19 cellular contexts compared by ENCODE assay signal in the genomic region with DNA sequence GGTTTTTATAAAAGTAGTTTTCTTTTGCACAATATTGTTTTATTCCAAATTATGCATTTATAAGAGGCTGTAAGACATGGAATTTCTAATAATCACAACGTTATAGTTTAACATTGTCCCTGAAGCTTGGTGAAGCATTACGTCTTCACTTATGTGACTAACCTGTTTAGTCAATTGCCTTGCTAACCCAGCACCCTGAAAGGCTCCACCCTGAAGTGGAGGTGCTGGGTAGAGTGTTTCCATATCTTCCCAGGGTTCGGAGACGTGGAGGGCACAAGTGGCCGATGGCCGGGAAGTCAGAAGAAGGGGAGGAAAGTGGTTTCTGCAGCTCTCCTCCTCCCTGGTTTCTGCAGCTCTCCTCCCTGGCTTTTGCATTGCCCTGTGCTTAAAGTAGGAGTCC.
DNase-seq lines count a peak whose midpoint lies in the region; ATAC-seq, FAIRE-seq and TF ChIP-seq lines count a peak whose summit lies in the region.
"Had no signal": no experiment of that assay in that cellular context is flagged by ENCODE, and none has a peak within 500 bp of the region (broad histone marks: within the 10 kb centered on the region; RNA-seq: fewer than 3 reads in every experiment).

No MANE protein-coding gene starts in this region.

- CTCF ChIA-PET in Calu3 (lab: Charles Lee) (no interaction called here), Panc1 (lab: Charles Lee) (no interaction called here), endothelial cell of umbilical vein (lab: Charles Lee) (interaction anchor here (0.7 to 2.1 kb wide), 7 partner anchors 13 to 83 kb away, joined by 3 to 7 read pairs (median 4); a partner anchor contains a TSS)

- no peak for DNase-seq in Calu3
- DNase-seq in Panc1 (ENCODE audit: low read depth, low spot score), result no peak
- DNase-seq in endothelial cell of umbilical vein (ENCODE audit: low read depth, low spot score), result no peak
- no peak for DNase-seq in psoas muscle
- no peak for DNase-seq in small intestine
- DNase-seq: CD4-positive, alpha-beta T cell; GF-D8; Karpas-422; MG63; NCI-H1048; NCI-H1436; NCI-H1930; NCI-H226; NCI-H526; PC-3 had no signal

- H3K4me3 Mint-ChIP-seq in Calu3 (ENCODE audit: low read depth, unreplicated experiment), result peak overlapping the region; percentile 52
- H3K4me3 Mint-ChIP-seq: CD4-positive, alpha-beta T cell had no signal

- H3K27ac ChIP-seq in Panc1 (ENCODE audit: low read length), result peak overlapping the region; percentile 96
- peak overlapping the region; percentile 54 for H3K27ac ChIP-seq in endothelial cell of umbilical vein (ENCODE audit: insufficient read depth, low read depth, low read length)
- peak overlapping the region; percentile 80 for H3K27ac ChIP-seq in psoas muscle
- H3K27ac ChIP-seq in small intestine (ENCODE audit: low read depth in 1 of 2, low read length in 1 of 2), result no peak overlapping the region

- H3K27ac Mint-ChIP-seq in Calu3 (ENCODE audit: unreplicated experiment), result peak overlapping the region; percentile 86
- H3K27ac Mint-ChIP-seq: CD4-positive, alpha-beta T cell had no signal

- ATAC-seq in Panc1 (peak; percentile 5), psoas muscle (no peak), GM19455 (IDR thresholded peaks at IDR 0.05; ENCODE audit: unreplicated experiment) (no peak), GM21381 (IDR thresholded peaks at IDR 0.05; ENCODE audit: unreplicated experiment) (no peak), HG03025 (IDR thresholded peaks at IDR 0.05; ENCODE audit: low FRiP score, unreplicated experiment) (no peak)
- ATAC-seq: PC-3 had no signal

- no peak overlapping the region for H2AFZ ChIP-seq in endothelial cell of umbilical vein (ENCODE audit: low read depth, low read length)

- no peaks in the 10 kb centered on the region for H4K20me1 ChIP-seq in endothelial cell of umbilical vein (replicated peaks; ENCODE audit: control insufficient read depth, extremely low read depth, insufficient read depth, low read length)

- WGBS in psoas muscle, 3 donors, result 74 to 92% (median 87%) methylated on average over 6 of the region's 6 CpGs
- 80 to 84% (median 82%) methylated on average over 6 of the region's 6 CpGs for WGBS in small intestine, 3 donors

- H3K4me1 Mint-ChIP-seq in Calu3 (ENCODE audit: low read depth, unreplicated experiment), result peaks cover 55% of the 10 kb centered on the region

- POLR2A ChIA-PET in Panc1 (lab: Charles Lee), result interaction anchor here (1.1 kb wide), 1 partner anchor 24 kb away, joined by 3 read pairs; no protein-coding TSS in a partner anchor
- POLR2A ChIA-PET in endothelial cell of umbilical vein (lab: Charles Lee), result no interaction called here

- no peaks in the 10 kb centered on the region for H3K9me1 ChIP-seq in endothelial cell of umbilical vein (replicated peaks; ENCODE audit: control insufficient read depth, extremely low read depth, insufficient read depth, low read length)

- H3K9me3 ChIP-seq in Panc1 (ENCODE audit: control insufficient read depth, insufficient read depth, low read depth, low read length), result no peaks in the 10 kb centered on the region
- H3K9me3 ChIP-seq in endothelial cell of umbilical vein (replicated peaks; ENCODE audit: control insufficient read depth, insufficient read depth, low read length), result no peaks in the 10 kb centered on the region
- no peaks in the 10 kb centered on the region for H3K9me3 ChIP-seq in psoas muscle
- no peaks in the 10 kb centered on the region for H3K9me3 ChIP-seq in small intestine (ENCODE audit: control insufficient read depth, low read depth)
- H3K9me3 ChIP-seq: MG63 had no signal

- H3K36me3 ChIP-seq in Panc1 (ENCODE audit: control insufficient read depth, insufficient read depth, low read length) (no peaks in the 10 kb centered on the region; the same call in 1 of the 2 replicates), endothelial cell of umbilical vein (ENCODE audit: control insufficient read depth in 2 of 2, extremely low read depth in 1 of 2, insufficient read depth in 2 of 2, low read length in 2 of 2) (no peaks in the 10 kb centered on the region), psoas muscle (ENCODE audit: insufficient read depth in 1 of 2, low read depth in 1 of 2) (no peaks in the 10 kb centered on the region), small intestine (ENCODE audit: control insufficient read depth in 2 of 2, insufficient read depth in 2 of 2, low read length in 2 of 2) (no peaks in the 10 kb centered on the region)

- no peaks in the 10 kb centered on the region for H3K9me3 Mint-ChIP-seq in Calu3 (ENCODE audit: low read depth, unreplicated experiment)
- H3K9me3 Mint-ChIP-seq: CD4-positive, alpha-beta T cell had no signal

- H3K4me1 ChIP-seq in Panc1 (ENCODE audit: control insufficient read depth, insufficient read depth, low read length) (peaks cover 98% of the 10 kb centered on the region), endothelial cell of umbilical vein (ENCODE audit: control insufficient read depth, extremely low read depth, insufficient read depth, low read length) (peaks cover 60% of the 10 kb centered on the region), psoas muscle (peaks cover 66% of the 10 kb centered on the region), small intestine (ENCODE audit: control insufficient read depth in 2 of 2, insufficient read depth in 1 of 2, low read depth in 1 of 2, low read length in 1 of 2) (peaks cover 0 to 9% of the 10 kb centered on the region in 2 donors)

- BruUV-seq in Calu3 (replicated peaks; lab: Mats Ljungman, UMichigan), result no TSS peak
- BruUV-seq in Panc1 (replicated peaks; lab: Mats Ljungman, UMichigan), result no TSS peak
- BruUV-seq in endothelial cell of umbilical vein (replicated peaks; lab: Mats Ljungman, UMichigan), result TSS peak; percentile 64

- dilution Hi-C loops in endothelial cell of umbilical vein (cut with MboI; ENCODE audit: extremely low pct_ligation_motif_present, low sequenced_read_pairs), result no loop called here

- peak overlapping the region; percentile 40 for H3K4me2 ChIP-seq in endothelial cell of umbilical vein (ENCODE audit: insufficient read depth, low read length)

- in situ Hi-C loops in Panc1 (cut with HindIII; ENCODE audit: low pct_unique_long_range_greater_than_20kb, low sequenced_read_pairs), result no loop called here

- H3K27me3 ChIP-seq in Panc1 (ENCODE audit: control insufficient read depth, insufficient read depth, low read length) (no peaks in the 10 kb centered on the region), endothelial cell of umbilical vein (ENCODE audit: control insufficient read depth in 2 of 2, insufficient read depth in 2 of 2, low read length in 2 of 2) (no peaks in the 10 kb centered on the region), psoas muscle (ENCODE audit: insufficient read depth in 3 of 3, low read length in 2 of 3) (no peaks in the 10 kb centered on the region), small intestine (ENCODE audit: control insufficient read depth in 2 of 2, insufficient read depth in 2 of 2, low read length in 2 of 2) (no peaks in the 10 kb centered on the region)
- H3K27me3 ChIP-seq: MG63 had no signal

- H3K27me3 Mint-ChIP-seq in Calu3 (ENCODE audit: unreplicated experiment), result no peaks in the 10 kb centered on the region
- H3K27me3 Mint-ChIP-seq: CD4-positive, alpha-beta T cell had no signal

- FAIRE-seq in endothelial cell of umbilical vein (lab: Jason Lieb, UNC) (no peak), small intestine (lab: Jason Lieb, UNC) (no peak)
- FAIRE-seq: A204.1 had no signal

- H3K79me2 ChIP-seq in endothelial cell of umbilical vein (ENCODE audit: control insufficient read depth, insufficient read depth, low read length), result peaks cover 99% of the 10 kb centered on the region

- intact Hi-C loops in Calu3 (cut with micrococcal nuclease; ENCODE audit: unreplicated experiment), result no loop called here
- intact Hi-C loops in Panc1 (cut with micrococcal nuclease; ENCODE audit: unreplicated experiment), result no loop called here
- intact Hi-C loops in endothelial cell of umbilical vein (cut with micrococcal nuclease), result loop anchor here (2.0 to 5.0 kb wide), 3 partner anchors 72 to 190 kb away; no protein-coding TSS in a partner anchor
- intact Hi-C loops in psoas muscle (cut with DNase I), result no loop called here

- TF ChIP-seq POLR2A in endothelial cell of umbilical vein (IDR thresholded peaks at IDR 0.05; ENCODE audit: low read depth, low read length), result no peak

- peaks cover 16% of the 10 kb centered on the region for H3K36me3 Mint-ChIP-seq in Calu3 (ENCODE audit: insufficient read depth, unreplicated experiment)

- TF ChIP-seq CTCF in Calu3 (IDR thresholded peaks at IDR 0.05; ENCODE audit: unreplicated experiment), result no peak
- TF ChIP-seq CTCF in Panc1 (IDR thresholded peaks at IDR 0.05), result no peak
- no peak for TF ChIP-seq CTCF in endothelial cell of umbilical vein (IDR thresholded peaks at IDR 0.05; ENCODE audit: extremely low read depth in 1 of 2, insufficient read depth in 1 of 2, low read depth in 1 of 2, low read length in 2 of 2)
- no peak for TF ChIP-seq CTCF in psoas muscle (IDR thresholded peaks at IDR 0.05)

- H3K4me3 ChIP-seq in Panc1 (ENCODE audit: low read depth in 2 of 2, low read length in 2 of 2), result peak overlapping the region in 1 of 2 experiments; percentile 3; a peak in 2 of 4 replicates
- no peak overlapping the region for H3K4me3 ChIP-seq in endothelial cell of umbilical vein (replicated peaks in 1 of 3; ENCODE audit: insufficient read depth in 1 of 3, low read depth in 1 of 3, low read length in 3 of 3)
- H3K4me3 ChIP-seq in psoas muscle, result no peak overlapping the region
- H3K4me3 ChIP-seq in small intestine (ENCODE audit: low read depth in 1 of 2, low read length in 2 of 2), result no peak overlapping the region
- H3K4me3 ChIP-seq: MG63 had no signal

- H3K9ac ChIP-seq in endothelial cell of umbilical vein (replicated peaks; ENCODE audit: extremely low read depth, insufficient read depth, low read length), result no peak overlapping the region

TF ChIP-seq in endothelial cell of umbilical vein, 7 proteins besides CTCF, POLR2A, EP300 and RAD21:
- TF ChIP-seq EZH2 (IDR thresholded peaks at IDR 0.05; ENCODE audit: borderline replicate concordance, low read depth, low read length, severe bottlenecking) (no peak), POLR2AphosphoS5 (IDR thresholded peaks at IDR 0.05; ENCODE audit: insufficient read depth, low read depth, low read length) (no peak), GATA2 (IDR thresholded peaks at IDR 0.05; ENCODE audit: insufficient read depth, insufficient read length, low read depth, low read length) (no peak), JUN (IDR thresholded peaks at IDR 0.05; ENCODE audit: borderline replicate concordance, insufficient read depth, insufficient read length, low read depth) (no peak), MYC (IDR thresholded peaks at IDR 0.05; ENCODE audit: low read depth, low read length) (no peak), FOS (IDR thresholded peaks at IDR 0.05; ENCODE audit: borderline replicate concordance, insufficient read depth, low read length) (no peak)
- TF ChIP-seq, protein P1, sequence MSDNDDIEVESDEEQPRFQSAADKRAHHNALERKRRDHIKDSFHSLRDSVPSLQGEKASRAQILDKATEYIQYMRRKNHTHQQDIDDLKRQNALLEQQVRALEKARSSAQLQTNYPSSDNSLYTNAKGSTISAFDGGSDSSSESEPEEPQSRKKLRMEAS (IDR thresholded peaks at IDR 0.05; ENCODE audit: insufficient read depth, insufficient read length), result no peak

Comparison
In these comparisons a context has a peak if more than half of its experiments do, and no peak if none do; other contexts are left out.
1. H3K27ac ChIP-seq: peak in Panc1 (single experiment), endothelial cell of umbilical vein (single experiment) and psoas muscle (single experiment); none in small intestine (0 of 2).